1 cellular context compared by ENCODE assay signal in the genomic region with DNA sequence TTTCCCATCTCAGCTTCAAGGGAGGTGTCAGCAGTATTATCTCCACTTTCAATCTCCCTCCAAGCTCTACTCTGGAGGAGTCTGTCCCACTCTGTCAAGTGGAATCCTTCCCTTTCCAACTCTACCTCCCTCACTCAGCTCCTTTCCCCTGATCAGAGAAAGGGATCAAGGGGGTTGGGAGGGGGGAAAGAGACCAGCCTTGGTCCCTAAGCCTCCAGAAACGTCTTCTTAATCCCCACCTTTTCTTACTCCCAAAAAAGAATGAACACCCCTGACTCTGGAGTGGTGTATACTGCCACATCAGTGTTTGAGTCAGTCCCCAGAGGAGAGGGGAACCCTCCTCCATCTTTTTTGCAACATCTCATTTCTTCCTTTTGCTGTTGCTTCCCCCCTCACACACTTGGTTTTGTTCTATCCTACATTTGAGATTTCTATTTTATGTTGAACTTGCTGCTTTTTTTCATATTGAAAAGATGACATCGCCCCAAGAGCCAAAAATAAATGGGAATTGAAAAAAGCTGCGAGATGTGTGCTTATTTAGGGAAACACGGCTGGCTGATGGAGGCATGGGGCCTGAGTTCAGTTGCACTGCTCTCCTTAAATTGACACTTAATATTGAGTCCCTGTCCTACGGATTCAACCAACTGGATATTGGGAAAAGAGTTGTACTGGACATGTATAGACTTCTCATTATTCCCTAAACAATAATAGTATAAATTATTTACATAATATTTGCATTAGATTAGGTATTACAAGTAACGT.
TF ChIP-seq lines count a peak whose summit lies in the region.

No MANE protein-coding gene starts in this region.

TF ChIP-seq in HEK293, 187 proteins besides CTCF, POLR2A, EP300 and RAD21 (continued from another document):
- TF ChIP-seq ZNF707 (tag by site-specific recombination; IDR thresholded peaks at IDR 0.05): no peak
- TF ChIP-seq ZNF596 (tag by site-specific recombination; IDR thresholded peaks at IDR 0.05): no peak; the same call in 1 of the 2 replicates
- TF ChIP-seq ZNF571 (tag by site-specific recombination; IDR thresholded peaks at IDR 0.05): no peak
- no peak for TF ChIP-seq ZNF140 (tag by site-specific recombination; IDR thresholded peaks at IDR 0.05)
- TF ChIP-seq, protein P1, sequence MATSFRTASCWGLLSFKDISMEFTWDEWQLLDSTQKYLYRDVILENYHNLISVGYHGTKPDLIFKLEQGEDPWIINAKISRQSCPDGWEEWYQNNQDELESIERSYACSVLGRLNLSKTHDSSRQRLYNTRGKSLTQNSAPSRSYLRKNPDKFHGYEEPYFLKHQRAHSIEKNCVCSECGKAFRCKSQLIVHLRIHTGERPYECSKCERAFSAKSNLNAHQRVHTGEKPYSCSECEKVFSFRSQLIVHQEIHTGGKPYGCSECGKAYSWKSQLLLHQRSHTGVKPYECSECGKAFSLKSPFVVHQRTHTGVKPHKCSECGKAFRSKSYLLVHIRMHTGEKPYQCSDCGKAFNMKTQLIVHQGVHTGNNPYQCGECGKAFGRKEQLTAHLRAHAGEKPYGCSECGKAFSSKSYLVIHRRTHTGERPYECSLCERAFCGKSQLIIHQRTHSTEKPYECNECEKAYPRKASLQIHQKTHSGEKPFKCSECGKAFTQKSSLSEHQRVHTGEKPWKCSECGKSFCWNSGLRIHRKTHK (tag by site-specific recombination; IDR thresholded peaks at IDR 0.05): no peak
- TF ChIP-seq MYNN (tag by site-specific recombination; IDR thresholded peaks at IDR 0.05; ENCODE audit: borderline replicate concordance): no peak
- TF ChIP-seq INSM2 (tag by site-specific recombination; IDR thresholded peaks at IDR 0.05): 0 out of 2 replicates have a peak, but pooled peaks have one; percentile 16
- TF ChIP-seq ZNF473 (tag by site-specific recombination; IDR thresholded peaks at IDR 0.05): no peak
- no peak for TF ChIP-seq ZFP69B (tag by site-specific recombination; IDR thresholded peaks at IDR 0.05)
- TF ChIP-seq ZSCAN16 (tag by site-specific recombination; IDR thresholded peaks at IDR 0.05): no peak
